ENCODE assay signal across 15 cellular contexts in genomic region chr10:34286136-34286739, GRCh38.
DNase-seq lines count a peak whose midpoint lies in the region; ATAC-seq and TF ChIP-seq lines count a peak whose summit lies in the region.
"Had no signal": no experiment of that assay in that cellular context is flagged by ENCODE, and none has a peak within 500 bp of the region (broad histone marks: within the 10 kb centered on the region; RNA-seq: fewer than 3 reads in every experiment).

No MANE protein-coding gene starts in this region.

- ATAC-seq in SK-N-SH treated with all-trans-retinoic acid at 6 μM for 48 hours (peak; percentile 67), HG03045 (IDR thresholded peaks at IDR 0.05; ENCODE audit: unreplicated experiment) (no peak), HG03442 (IDR thresholded peaks at IDR 0.05; ENCODE audit: unreplicated experiment) (no peak)
- ATAC-seq: activated naive CD4-positive, alpha-beta T cell treated with anti-CD3 and anti-CD28 coated beads, Interleukin-2, amount 50 U/mL, for 72 hours; gastroesophageal sphincter had no signal

- H2BK120ac ChIP-seq in H9 (ENCODE audit: low read depth, low read length, poor library complexity, severe bottlenecking): no peak overlapping the region

- H4K8ac ChIP-seq in H9 (replicated peaks; ENCODE audit: insufficient read length, low read depth, low read length): no peak overlapping the region

- H3K4ac ChIP-seq in H9 (ENCODE audit: low read depth, low read length): no peak overlapping the region

- H3K36me3 Mint-ChIP-seq in H9 (ENCODE audit: insufficient read depth in 1 of 3, low read depth in 3 of 3) (no peaks in the 10 kb centered on the region), glutamatergic neuron (ENCODE audit: unreplicated experiment) (no peaks in the 10 kb centered on the region)
- H3K36me3 Mint-ChIP-seq: activated naive CD4-positive, alpha-beta T cell treated with anti-CD3 and anti-CD28 coated beads, Interleukin-2, amount 50 U/mL, for 72 hours had no signal

- peak overlapping the region; percentile 1 to 56 (median 4); a peak in 1 of 7 replicates for H3K27ac Mint-ChIP-seq in H9
- H3K27ac Mint-ChIP-seq in glutamatergic neuron (ENCODE audit: unreplicated experiment): peak overlapping the region; percentile 10
- H3K27ac Mint-ChIP-seq: activated naive CD4-positive, alpha-beta T cell treated with anti-CD3 and anti-CD28 coated beads, Interleukin-2, amount 50 U/mL, for 72 hours had no signal

- no peak for TF ChIP-seq CTCF in H9 (conservative IDR thresholded peaks at IDR 0.05)
- TF ChIP-seq CTCF in glutamatergic neuron (IDR thresholded peaks at IDR 0.05; ENCODE audit: partially characterized antibody, unreplicated experiment): no peak
- no peak for TF ChIP-seq CTCF in transverse colon (IDR thresholded peaks at IDR 0.05)

- in situ Hi-C loops in transverse colon (cut with MboI; ENCODE audit: low pct_ligation_motif_present in 1 of 4, low pct_unique_long_range_greater_than_20kb in 1 of 4, low sequenced_read_pairs in 3 of 4): no loop called here

- no peak for TF ChIP-seq POLR2A in transverse colon (IDR thresholded peaks at IDR 0.05)

- H3K4me3 ChIP-seq in transverse colon: no peak overlapping the region
- H3K4me3 ChIP-seq: coronary artery, gastroesophageal sphincter had no signal

- H3K4me3 Mint-ChIP-seq in H9 (no peak overlapping the region), glutamatergic neuron (ENCODE audit: unreplicated experiment) (no peak overlapping the region)

- H3K27me3 Mint-ChIP-seq in H9 (ENCODE audit: low read depth): no peaks in the 10 kb centered on the region
- H3K27me3 Mint-ChIP-seq in glutamatergic neuron (ENCODE audit: unreplicated experiment): no peaks in the 10 kb centered on the region

- H2BK15ac ChIP-seq in H9 (ENCODE audit: low read depth, low read length): no peak overlapping the region

- H3K9me3 Mint-ChIP-seq in H9 (no peaks in the 10 kb centered on the region), glutamatergic neuron (ENCODE audit: unreplicated experiment) (no peaks in the 10 kb centered on the region)

- no peaks in the 10 kb centered on the region for H4K20me1 ChIP-seq in H9 (ENCODE audit: control insufficient read depth, insufficient read depth, insufficient read length)

- H3K23me2 ChIP-seq in H9 (ENCODE audit: insufficient read length, low read depth, low read length, poor library complexity, severe bottlenecking): no peaks in the 10 kb centered on the region

- H3K79me2 ChIP-seq in H9 (ENCODE audit: insufficient read depth, low read length): no peaks in the 10 kb centered on the region

- H3K14ac ChIP-seq in H9 (ENCODE audit: insufficient read depth, low read length): no peak overlapping the region

- H4K5ac ChIP-seq in H9 (ENCODE audit: insufficient read length, low read depth, low read length): no peak overlapping the region

- no peak for TF ChIP-seq EP300 in transverse colon (IDR thresholded peaks at IDR 0.05; ENCODE audit: low read depth)

- H2BK5ac ChIP-seq in H9 (ENCODE audit: insufficient read length, low read length): no peak overlapping the region

- H3K4me1 Mint-ChIP-seq in H9 (peaks cover 5 to 10% of the 10 kb centered on the region in 2 experiments), glutamatergic neuron (ENCODE audit: low read depth, unreplicated experiment) (peaks cover 13% of the 10 kb centered on the region)

- DNase-seq in A172 (ENCODE audit: low spot score) (peak; percentile 22), H9 (peak; percentile 45), glutamatergic neuron (no peak), cortex of kidney (lab: John Stamatoyannopoulos, UW) (no peak), transverse colon (no peak)
- DNase-seq: AML-193, NCI-H345, RPMI8226, T-helper 9 cell had no signal

- H3K27ac ChIP-seq in H9 (ENCODE audit: insufficient read length, low read depth, low read length): no peak overlapping the region
- no peak overlapping the region for H3K27ac ChIP-seq in transverse colon
- H3K27ac ChIP-seq: coronary artery, gastroesophageal sphincter had no signal

- H3T11ph ChIP-seq in H9 (ENCODE audit: low read length): no peak overlapping the region

- no peak overlapping the region for H3K23ac ChIP-seq in H9 (ENCODE audit: insufficient read length, low read depth, low read length)

- H3K56ac ChIP-seq in H9 (ENCODE audit: insufficient read length, low read depth, low read length): no peak overlapping the region

- H3K4me1 ChIP-seq in H9 (ENCODE audit: insufficient read depth, low read length): no peaks in the 10 kb centered on the region
- H3K4me1 ChIP-seq in transverse colon: no peaks in the 10 kb centered on the region

- H3K9ac ChIP-seq in H9 (ENCODE audit: extremely low read depth, insufficient read length, low read length): no peak overlapping the region

- no peak overlapping the region for H2BK12ac ChIP-seq in H9 (ENCODE audit: insufficient read length, low read depth, low read length)

- no peak overlapping the region for H4K91ac ChIP-seq in H9 (ENCODE audit: insufficient read length, low read depth, low read length)

- H2BK20ac ChIP-seq in H9 (ENCODE audit: low read depth, low read length, poor library complexity, severe bottlenecking): no peak overlapping the region

- H3K4me2 ChIP-seq in H9 (ENCODE audit: insufficient read depth, insufficient read length, low read length): no peak overlapping the region

- H3K9me3 ChIP-seq in H9 (ENCODE audit: control insufficient read depth, low read depth, low read length): no peaks in the 10 kb centered on the region
- no peaks in the 10 kb centered on the region for H3K9me3 ChIP-seq in transverse colon
- H3K9me3 ChIP-seq: gastroesophageal sphincter had no signal

- H3K79me1 ChIP-seq in H9 (ENCODE audit: insufficient read depth, low read depth, low read length, poor library complexity, severe bottlenecking): no peaks in the 10 kb centered on the region

- WGBS in H9 (ENCODE audit: extremely low coverage, insufficient read length, low lambda C conversion rate): no CpG with 5 or more reads among the region's 3 CpGs
- WGBS in transverse colon (ENCODE audit: low coverage in 1 of 2), 2 donors: 75% methylated on average over 3 of the region's 3 CpGs; no CpG with 5 or more reads in 1 of the 2 donors

- H2AK5ac ChIP-seq in H9 (ENCODE audit: insufficient read length, low read length): no peak overlapping the region

- no peak overlapping the region for H2AFZ ChIP-seq in H9 (ENCODE audit: low read length)

- no peaks in the 10 kb centered on the region for H3K27me3 ChIP-seq in H9 (ENCODE audit: insufficient read depth, low read length)
- H3K27me3 ChIP-seq in transverse colon: no peaks in the 10 kb centered on the region
- H3K27me3 ChIP-seq: gastroesophageal sphincter had no signal

- no peak overlapping the region for H3K18ac ChIP-seq in H9 (ENCODE audit: insufficient read length, low read depth, low read length)

- H3K36me3 ChIP-seq in transverse colon: no peaks in the 10 kb centered on the region
- H3K36me3 ChIP-seq: gastroesophageal sphincter had no signal

- intact Hi-C loops in transverse colon (cut with DNase I; ENCODE audit: low total_unique reads): loop anchor here (10.0 kb wide), 1 partner anchor 349 kb away; no protein-coding TSS in a partner anchor

TF ChIP-seq in SK-N-SH treated with all-trans-retinoic acid at 6 μM for 48 hours, 23 proteins besides CTCF, POLR2A, EP300 and RAD21 (continues in another document):
- no peak for TF ChIP-seq ZNF8 (CRISPR knock-in tag; IDR thresholded peaks at IDR 0.05)
- no peak for TF ChIP-seq RARB (CRISPR knock-in tag; IDR thresholded peaks at IDR 0.05)
- TF ChIP-seq TOX (CRISPR knock-in tag; IDR thresholded peaks at IDR 0.05; ENCODE audit: borderline replicate concordance): no peak
- no peak for TF ChIP-seq CSRNP3 (CRISPR knock-in tag; IDR thresholded peaks at IDR 0.05)
- TF ChIP-seq PPARA (CRISPR knock-in tag; IDR thresholded peaks at IDR 0.05; ENCODE audit: borderline replicate concordance): no peak
- TF ChIP-seq ESRRG (CRISPR knock-in tag; IDR thresholded peaks at IDR 0.05): no peak
- no peak for TF ChIP-seq ARNTL (CRISPR knock-in tag; IDR thresholded peaks at IDR 0.05; ENCODE audit: borderline replicate concordance, low read depth)
- no peak for TF ChIP-seq SNAI2 (CRISPR knock-in tag; IDR thresholded peaks at IDR 0.05)
- TF ChIP-seq ZC3H10 (CRISPR knock-in tag; IDR thresholded peaks at IDR 0.05): no peak
- TF ChIP-seq CSDC2 (CRISPR knock-in tag; IDR thresholded peaks at IDR 0.05): no peak
- no peak for TF ChIP-seq BACH2 (CRISPR knock-in tag; IDR thresholded peaks at IDR 0.05; ENCODE audit: borderline replicate concordance)
- no peak for TF ChIP-seq ZNF565 (CRISPR knock-in tag; conservative IDR thresholded peaks at IDR 0.05; ENCODE audit: low read depth)
- no peak for TF ChIP-seq ZNF70 (CRISPR knock-in tag; IDR thresholded peaks at IDR 0.05)
- no peak for TF ChIP-seq PATZ1 (CRISPR knock-in tag; IDR thresholded peaks at IDR 0.05; ENCODE audit: borderline replicate concordance)

Comparison
In these comparisons a context has a peak if more than half of its experiments do, and no peak if none do; other contexts are left out.
1. DNase-seq: peak in A172 (single experiment) and H9 (single experiment); none in glutamatergic neuron (single experiment), cortex of kidney (single experiment) and transverse colon (single experiment).